In genomic region chr19:3544054-3544376, GRCh38 we compare ENCODE assay signal across 14 cellular contexts. TPM values are rescaled to one million over a fixed set of nuclear protein-coding genes. Genes with fewer than 3 reads are reported as not detected.
A peak's percentile ranks its signal among the peaks of the same experiment; 100 is the strongest.
DNase-seq lines count a peak whose midpoint lies in the region; ATAC-seq, FAIRE-seq and TF ChIP-seq lines count a peak whose summit lies in the region.
"Had no signal": no experiment of that assay in that cellular context is flagged by ENCODE, and none has a peak within 500 bp of the region (broad histone marks: within the 10 kb centered on the region; RNA-seq: fewer than 3 reads in every experiment).

No MANE protein-coding gene starts in this region.

- H3K23ac ChIP-seq in neuronal stem cell (ENCODE audit: low read depth, low read length, poor library complexity) = no peak overlapping the region

- peaks cover 5 to 12% (median 9%) of the 10 kb centered on the region in 4 donors for H3K4me1 Mint-ChIP-seq in CD4-positive, alpha-beta memory T cell

- H3K36me3 ChIP-seq in neuronal stem cell (replicated peaks in 1 of 2; ENCODE audit: control insufficient read depth in 2 of 2, insufficient read depth in 2 of 2, low read length in 2 of 2) = peaks cover 20 to 33% of the 10 kb centered on the region in 2 donors
- peaks cover 9% of the 10 kb centered on the region for H3K36me3 ChIP-seq in CD4-positive, alpha-beta memory T cell (ENCODE audit: insufficient read depth, low read length)

- peak overlapping the region; percentile 11 for H3K4me2 ChIP-seq in neuronal stem cell (ENCODE audit: insufficient read depth, low read length, poor library complexity, severe bottlenecking)
- H3K4me2 ChIP-seq: BLaER1 had no signal

- no peak overlapping the region for H3K18ac ChIP-seq in neuronal stem cell (ENCODE audit: low read length)

- no peaks in the 10 kb centered on the region for H3K9me3 Mint-ChIP-seq in CD4-positive, alpha-beta memory T cell
- H3K9me3 Mint-ChIP-seq: IgD-negative memory B cell had no signal

- peak overlapping the region; percentile 53 for H2BK5ac ChIP-seq in neuronal stem cell (ENCODE audit: low read length)

- FAIRE-seq in GM12891 (lab: Jason Lieb, UNC) = no peak

- no peak overlapping the region for H3K4me3 ChIP-seq in neuronal stem cell (ENCODE audit: low read length in 2 of 2)
- no peak overlapping the region for H3K4me3 ChIP-seq in CD4-positive, alpha-beta memory T cell (ENCODE audit: low read length in 2 of 2)
- H3K4me3 ChIP-seq: BLaER1, GM23248 had no signal

- H2AFZ ChIP-seq in neuronal stem cell (ENCODE audit: low read length) = no peak overlapping the region
- H2AFZ ChIP-seq: GM23248 had no signal

- H3K9me3 ChIP-seq in neuronal stem cell (replicated peaks in 1 of 2; ENCODE audit: control insufficient read depth in 2 of 2, insufficient read depth in 1 of 2, low read depth in 1 of 2, low read length in 2 of 2) = no peaks in the 10 kb centered on the region
- no peaks in the 10 kb centered on the region for H3K9me3 ChIP-seq in CD4-positive, alpha-beta memory T cell (ENCODE audit: control insufficient read depth in 1 of 2, low read length in 2 of 2)
- H3K9me3 ChIP-seq: BLaER1 had no signal

- TF ChIP-seq CTCF in 22Rv1 (IDR thresholded peaks at IDR 0.05) (no peak), GM13976 (IDR thresholded peaks at IDR 0.05; ENCODE audit: borderline replicate concordance, control extremely low read depth, extremely low read depth, insufficient read depth, missing control alignments) (no peak)

- CTCF ChIA-PET in CD4-positive, alpha-beta memory T cell (lab: Charles Lee; ENCODE audit: partially characterized antibody) = interaction anchor here (1.0 to 4.7 kb wide), 3 partner anchors 11 to 83 kb away, joined by 3 to 49 read pairs (median 4); partner anchors contain the start of gene MFSD12

- H3K4ac ChIP-seq in neuronal stem cell (ENCODE audit: low read length) = no peak overlapping the region

- no CpG with 5 or more reads among the region's 9 CpGs for WGBS in neuronal stem cell (ENCODE audit: extremely low coverage in 2 of 2, insufficient read length in 2 of 2, insufficient replicate concordance in 1 of 2), 2 donors

- H3K27me3 ChIP-seq in neuronal stem cell (ENCODE audit: control insufficient read depth in 3 of 3, insufficient read depth in 3 of 3, low read depth in 1 of 3, low read length in 3 of 3) = no peaks in the 10 kb centered on the region
- no peaks in the 10 kb centered on the region for H3K27me3 ChIP-seq in CD4-positive, alpha-beta memory T cell (ENCODE audit: insufficient read depth, low read length)
- H3K27me3 ChIP-seq: BLaER1 had no signal

- H3K27ac ChIP-seq in 22Rv1 = peak overlapping the region; percentile 58; the same call in 1 of the 2 replicates
- H3K27ac ChIP-seq in caudate nucleus (ENCODE audit: low read depth, low read length) = peak overlapping the region; percentile 76
- no peak overlapping the region for H3K27ac ChIP-seq in neuronal stem cell (replicated peaks; ENCODE audit: low read length)
- no peak overlapping the region for H3K27ac ChIP-seq in CD4-positive, alpha-beta memory T cell (ENCODE audit: low read depth, low read length)
- H3K27ac ChIP-seq: BLaER1, GM23248 had no signal

- no peak for DNase-seq in GM12891 (ENCODE audit: insufficient read length, low spot score)
- DNase-seq in caudate nucleus (lab: John Stamatoyannopoulos, UW) = peak in 3 of 61 donors; percentile 17 to 19 (median 18)
- DNase-seq in neuronal stem cell (ENCODE audit: low spot score) = no peak
- no peak for DNase-seq in CD4-positive, alpha-beta memory T cell
- no peak for DNase-seq in GM13976 (ENCODE audit: low spot score)
- DNase-seq in activated CD4-positive, alpha-beta T cell treated with anti-CD3 and anti-CD28 coated beads, Interleukin-2, amount 50 U/mL, for 1 hour = no peak
- DNase-seq: AML-193, DMS53, GM23248, H7 had no signal

- no peak for ATAC-seq in HG03196 (IDR thresholded peaks at IDR 0.05; ENCODE audit: unreplicated experiment)

- no peak overlapping the region for H2BK15ac ChIP-seq in neuronal stem cell (ENCODE audit: low read length)

- no peak overlapping the region for H4K91ac ChIP-seq in neuronal stem cell (ENCODE audit: low read depth, low read length, poor library complexity)

- H3K79me1 ChIP-seq in neuronal stem cell (ENCODE audit: low read depth, low read length) = peaks cover 11% of the 10 kb centered on the region

- no peak overlapping the region for H3K4me3 Mint-ChIP-seq in CD4-positive, alpha-beta memory T cell
- H3K4me3 Mint-ChIP-seq: IgD-negative memory B cell had no signal

- no peak overlapping the region for H2BK120ac ChIP-seq in neuronal stem cell (ENCODE audit: low read depth, low read length)

- H2AK5ac ChIP-seq in neuronal stem cell (ENCODE audit: low read depth, low read length) = peak overlapping the region; percentile 56

- in situ Hi-C loops in GM13976 (cut with MboI; ENCODE audit: low sequenced_read_pairs, unreplicated experiment) = no loop called here

- intact Hi-C loops in CD4-positive, alpha-beta memory T cell (cut with micrococcal nuclease) = no loop called here

- no peak for TF ChIP-seq POLR2A in GM12891 (IDR thresholded peaks at IDR 0.05; ENCODE audit: low read depth, low read length)

- H3K27ac Mint-ChIP-seq in CD4-positive, alpha-beta memory T cell = no peak overlapping the region
- H3K27ac Mint-ChIP-seq: IgD-negative memory B cell had no signal

- H3K14ac ChIP-seq in neuronal stem cell (ENCODE audit: low read length) = no peak overlapping the region

- no peak overlapping the region for H3K9ac ChIP-seq in neuronal stem cell (ENCODE audit: low read depth, low read length, poor library complexity)
- H3K9ac ChIP-seq: BLaER1, GM23248 had no signal

- POLR2A ChIA-PET in CD4-positive, alpha-beta memory T cell (lab: Charles Lee; ENCODE audit: partially characterized antibody) = interaction anchor here (2.6 kb wide), 1 partner anchor 12 kb away, joined by 39 read pairs; the partner anchor contains the start of gene MFSD12

- H3K4me1 ChIP-seq in neuronal stem cell (ENCODE audit: control insufficient read depth in 2 of 2, insufficient read depth in 1 of 2, low read depth in 1 of 2, low read length in 2 of 2) = peaks cover 5 to 6% of the 10 kb centered on the region in 2 donors
- H3K4me1 ChIP-seq in CD4-positive, alpha-beta memory T cell (ENCODE audit: insufficient read depth, low read length) = peaks cover 7% of the 10 kb centered on the region
- H3K4me1 ChIP-seq: BLaER1 had no signal

- H2BK12ac ChIP-seq in neuronal stem cell (ENCODE audit: low read length) = peak overlapping the region; percentile 90

- H4K8ac ChIP-seq in neuronal stem cell (ENCODE audit: low read depth, low read length) = peak overlapping the region; percentile 43

- peaks cover 9 to 20% of the 10 kb centered on the region in 2 donors for H3K36me3 Mint-ChIP-seq in CD4-positive, alpha-beta memory T cell

- no peaks in the 10 kb centered on the region for H3K27me3 Mint-ChIP-seq in CD4-positive, alpha-beta memory T cell
- H3K27me3 Mint-ChIP-seq: IgD-negative memory B cell had no signal

TF ChIP-seq in GM12891, 5 proteins besides CTCF, POLR2A, EP300 and RAD21:
- TF ChIP-seq TAF1 (IDR thresholded peaks at IDR 0.05; ENCODE audit: low read depth, low read length) = no peak
- TF ChIP-seq POLR2AphosphoS5 (IDR thresholded peaks at IDR 0.05; ENCODE audit: low read depth, low read length) = 0 out of 2 replicates have a peak, but pooled peaks have one; percentile 10

RNA-seq across cellular contexts. Expression of gene TEKTIP1, which starts 5.0 kb away (rescaled TPM):
- polyA plus RNA-seq in GM12891 (2012; ENCODE audit: low read depth, missing spikeins) = 0.63 TPM
- polyA plus RNA-seq in neuronal stem cell (2013, experiment 1 of 2) = 0.07 TPM
- polyA plus RNA-seq in neuronal stem cell (2013, experiment 2 of 2) = 0.07 TPM
- total RNA-seq in CD4-positive, alpha-beta memory T cell = 10 to 100 TPM in 1 of 2 experiments, 1 to 10 TPM in 1; 8.1 to 10.6 TPM
- polyA plus RNA-seq in CD4-positive, alpha-beta memory T cell = under 1 TPM in 1 of 2 donors, not detected in 1; 0.55 TPM
- total RNA-seq: GM23248, H7 had no signal
- polyA plus RNA-seq: GM23248, IgD-negative memory B cell had no signal

RNA-seq across cellular contexts. Expression of gene MFSD12, which starts 13.4 kb away (rescaled TPM):
- 22.7 TPM for polyA plus RNA-seq in GM12891 (2012; ENCODE audit: low read depth, missing spikeins)
- 27.9 TPM for polyA plus RNA-seq in neuronal stem cell (2013, experiment 1 of 2)
- 25.3 TPM for polyA plus RNA-seq in neuronal stem cell (2013, experiment 2 of 2)
- 100 to 1,000 TPM; 128 to 136 TPM for total RNA-seq in CD4-positive, alpha-beta memory T cell
- polyA plus RNA-seq in CD4-positive, alpha-beta memory T cell = 10 to 100 TPM; 45.5 to 54.3 TPM

RNA-seq across cellular contexts. Expression of gene HMG20B, which starts 28.7 kb away (rescaled TPM):
- 44.6 TPM for polyA plus RNA-seq in GM12891 (2012; ENCODE audit: low read depth, missing spikeins)
- 76.9 TPM for polyA plus RNA-seq in neuronal stem cell (2013, experiment 1 of 2)
- polyA plus RNA-seq in neuronal stem cell (2013, experiment 2 of 2) = 73.8 TPM
- total RNA-seq in CD4-positive, alpha-beta memory T cell = 10 to 100 TPM; 48.1 to 51.6 TPM
- 10 to 100 TPM; 42.4 to 43.0 TPM for polyA plus RNA-seq in CD4-positive, alpha-beta memory T cell

RNA-seq across cellular contexts. Expression of gene FZR1, which starts 37.9 kb away (rescaled TPM):
- polyA plus RNA-seq in GM12891 (2012; ENCODE audit: low read depth, missing spikeins) = 18.0 TPM
- 41.4 TPM for polyA plus RNA-seq in neuronal stem cell (2013, experiment 1 of 2)
- polyA plus RNA-seq in neuronal stem cell (2013, experiment 2 of 2) = 37.0 TPM
- total RNA-seq in CD4-positive, alpha-beta memory T cell = 10 to 100 TPM; 73.3 to 73.7 TPM
- polyA plus RNA-seq in CD4-positive, alpha-beta memory T cell = 10 to 100 TPM in 1 of 2 donors, 1 to 10 TPM in 1; 7.1 to 16.0 TPM

RNA-seq across cellular contexts. Expression of gene GIPC3, which starts 41.3 kb away (rescaled TPM):
- 0.06 TPM for polyA plus RNA-seq in GM12891 (2012; ENCODE audit: low read depth, missing spikeins)
- 0.46 TPM for polyA plus RNA-seq in neuronal stem cell (2013, experiment 1 of 2)
- polyA plus RNA-seq in neuronal stem cell (2013, experiment 2 of 2) = 0.47 TPM
- under 1 TPM; 0.64 to 0.70 TPM for total RNA-seq in CD4-positive, alpha-beta memory T cell
- under 1 TPM in 1 of 2 donors, not detected in 1; 0.45 TPM for polyA plus RNA-seq in CD4-positive, alpha-beta memory T cell
- total RNA-seq: GM23248 had no signal
- polyA plus RNA-seq: IgD-negative memory B cell had no signal

Comparison
In these comparisons a context has a peak if more than half of its experiments do, and no peak if none do; other contexts are left out.
1. H3K27ac ChIP-seq: peak in 22Rv1 (single experiment) and caudate nucleus (single experiment); none in neuronal stem cell (single experiment) and CD4-positive, alpha-beta memory T cell (single experiment).